In genomic region chr13:35179920-35180663, GRCh38 we compare ENCODE assay signal across 1 cellular context.
TF ChIP-seq lines count a peak whose summit lies in the region.

No MANE protein-coding gene starts in this region.

TF ChIP-seq in SK-N-SH treated with all-trans-retinoic acid at 6 μM for 48 hours, 23 proteins besides CTCF, POLR2A, EP300 and RAD21 (continued from another document):
- peak; percentile 49; the same call in 1 of the 2 replicates for TF ChIP-seq TCF4 (CRISPR knock-in tag; IDR thresholded peaks at IDR 0.05; ENCODE audit: borderline replicate concordance)
